In genomic region chr5:55568629-55569512, GRCh38 we compare ENCODE assay signal across 1 cellular context.
TF ChIP-seq lines count a peak whose summit lies in the region.

No MANE protein-coding gene starts in this region.

TF ChIP-seq in H1, 55 proteins besides CTCF, POLR2A, EP300 and RAD21 (continued from another document):
- TF ChIP-seq GTF2F1 (IDR thresholded peaks at IDR 0.05; ENCODE audit: borderline replicate concordance, low read depth, low read length) (no peak), SAP30 (IDR thresholded peaks at IDR 0.05; ENCODE audit: insufficient read depth, insufficient replicate concordance, low read length) (no peak), KDM5A (IDR thresholded peaks at IDR 0.05; ENCODE audit: low read length) (no peak), RXRA (IDR thresholded peaks at IDR 0.05; ENCODE audit: insufficient read depth, low read depth, low read length) (no peak), SRF (IDR thresholded peaks at IDR 0.05; ENCODE audit: low read depth, low read length) (no peak), RFX5 (IDR thresholded peaks at IDR 0.05; ENCODE audit: borderline replicate concordance, low read depth, low read length) (no peak), KDM1A (IDR thresholded peaks at IDR 0.05; ENCODE audit: borderline replicate concordance, low read length) (no peak), TEAD4 (IDR thresholded peaks at IDR 0.05; ENCODE audit: low read depth, low read length) (no peak), SP2 (IDR thresholded peaks at IDR 0.05; ENCODE audit: low read length) (no peak), GABPA (IDR thresholded peaks at IDR 0.05; ENCODE audit: borderline replicate concordance, insufficient read depth, low read length) (no peak), EGR1 (IDR thresholded peaks at IDR 0.05; ENCODE audit: borderline replicate concordance, low read depth, low read length) (no peak), HDAC6 (IDR thresholded peaks at IDR 0.05; ENCODE audit: low read depth, low read length) (no peak), FOSL1 (IDR thresholded peaks at IDR 0.05; ENCODE audit: insufficient read depth, low read depth, low read length) (no peak), E2F6 (IDR thresholded peaks at IDR 0.05) (no peak)
TF ChIP-seq in H1: peak in this region for 0.
